10 cellular contexts compared by ENCODE assay signal in genomic region chr2:168469281-168469988, GRCh38.
A peak's percentile ranks its signal among the peaks of the same experiment; 100 is the strongest.
DNase-seq lines count a peak whose midpoint lies in the region; ATAC-seq and TF ChIP-seq lines count a peak whose summit lies in the region.
"Had no signal": no experiment of that assay in that cellular context is flagged by ENCODE, and none has a peak within 500 bp of the region (broad histone marks: within the 10 kb centered on the region; RNA-seq: fewer than 3 reads in every experiment).

No MANE protein-coding gene starts in this region.

- ATAC-seq in GM19468 (IDR thresholded peaks at IDR 0.05; ENCODE audit: extremely low read depth, unreplicated experiment) (peak; percentile 79), HG03196 (IDR thresholded peaks at IDR 0.05; ENCODE audit: unreplicated experiment) (peak; percentile 63)
- ATAC-seq: left ventricle myocardium superior had no signal

- H3K27ac ChIP-seq in VCaP = peak overlapping the region; percentile 68

- DNase-seq in GDM1 (lab: John Stamatoyannopoulos, UW) = peak; percentile 39
- DNase-seq in NCI-H187 (lab: John Stamatoyannopoulos, UW) = no peak
- DNase-seq in GM03348 (ENCODE audit: low spot score) = no peak
- DNase-seq in NCI-H2227 treated with DMSO at 0.1 percent for 48 hours (lab: John Stamatoyannopoulos, UW) = no peak
- no peak for DNase-seq in stimulated activated CD4-positive, alpha-beta T cell treated with anti-CD3 and anti-CD28 coated beads, Interleukin-15, amount 100 ng/mL, for 24 hours
- DNase-seq: CD4-positive, CD25-positive, alpha-beta regulatory T cell; left ventricle myocardium superior had no signal

- no peak for TF ChIP-seq CTCF in VCaP (conservative IDR thresholded peaks at IDR 0.05)
